Comparison of ENCODE assay signal across 8 cellular contexts in the genomic region with DNA sequence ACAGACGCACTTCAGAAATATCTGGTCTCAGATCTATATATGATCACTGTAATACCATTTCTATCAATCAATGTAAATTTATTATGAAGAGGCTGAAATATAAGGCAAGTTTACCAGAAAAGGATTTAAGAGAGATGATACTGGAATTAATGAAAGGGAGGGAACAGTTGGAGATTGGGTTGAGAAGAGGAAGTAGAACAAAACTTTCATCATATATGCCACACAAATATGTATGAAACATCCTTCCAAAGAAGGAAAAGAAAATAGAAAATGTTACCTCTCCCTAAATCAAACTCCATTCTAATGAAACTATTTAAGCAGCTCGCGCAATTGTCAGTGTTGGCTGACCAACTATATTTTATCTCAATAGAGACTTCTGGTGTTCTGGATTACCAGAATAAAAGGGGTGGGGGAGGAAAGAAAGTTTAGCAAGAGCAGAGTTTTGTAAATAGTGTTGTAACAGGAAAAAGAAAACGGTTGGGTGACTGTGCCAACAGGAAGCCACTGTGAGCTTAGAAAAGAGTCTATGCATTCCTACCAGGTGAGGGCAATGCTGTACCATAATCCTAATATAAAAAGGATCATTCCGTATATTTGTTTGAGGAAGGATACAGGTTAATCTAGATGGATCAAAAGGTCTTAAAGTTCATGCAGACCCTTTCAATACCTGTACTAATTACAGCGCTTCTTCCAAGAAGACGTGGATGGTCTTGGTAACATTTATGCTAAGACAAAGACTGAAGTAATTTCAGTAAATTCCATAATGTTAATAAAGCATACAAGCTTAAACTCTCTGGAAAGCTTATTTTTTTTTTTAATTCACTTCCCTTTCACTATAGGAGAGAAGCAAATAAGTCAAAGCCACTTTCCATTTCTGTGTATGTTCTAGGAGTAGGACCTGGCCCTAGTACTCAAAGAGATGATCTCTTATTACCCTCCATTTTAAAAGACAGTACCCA. TPM values are rescaled to one million over a fixed set of nuclear protein-coding genes. Genes with fewer than 3 reads are reported as not detected.
DNase-seq lines count a peak whose midpoint lies in the region; ATAC-seq, FAIRE-seq and TF ChIP-seq lines count a peak whose summit lies in the region.

No MANE protein-coding gene starts in this region.

- H3K4me3 Mint-ChIP-seq in mesothelial cell of epicardium = no peak overlapping the region

- DNase-seq in DMS153 (lab: John Stamatoyannopoulos, UW) = peak; percentile 21
- DNase-seq in HTR-8/SVneo (ENCODE audit: insufficient read length, low spot score) = peak; percentile 38
- DNase-seq in SIG-M5 (lab: John Stamatoyannopoulos, UW) = peak; percentile 97
- DNase-seq in dermis microvascular lymphatic vessel endothelial cell (ENCODE audit: low read depth in 2 of 2) = peak; percentile 87 to 89
- no peak for DNase-seq in mesothelial cell of epicardium (ENCODE audit: low spot score in 2 of 2, unreplicated experiment in 2 of 2)
- no peak for DNase-seq in globus pallidus (ENCODE audit: low spot score)

- H3K27me3 Mint-ChIP-seq in mesothelial cell of epicardium (ENCODE audit: low read depth) = no peaks in the 10 kb centered on the region

- no peak for ATAC-seq in GM18502 (IDR thresholded peaks at IDR 0.05; ENCODE audit: poor library complexity, unreplicated experiment)
- no peak for ATAC-seq in GM21528 (IDR thresholded peaks at IDR 0.05; ENCODE audit: low FRiP score, unreplicated experiment)

- no peak for FAIRE-seq in HTR-8/SVneo (lab: Jason Lieb, UNC)

- peaks cover 35% of the 10 kb centered on the region for H3K36me3 Mint-ChIP-seq in mesothelial cell of epicardium

- H3K27ac Mint-ChIP-seq in mesothelial cell of epicardium = peak overlapping the region; percentile 78

- H3K9me3 Mint-ChIP-seq in mesothelial cell of epicardium = peaks cover 27% of the 10 kb centered on the region

- H3K4me1 Mint-ChIP-seq in mesothelial cell of epicardium = peaks cover 5% of the 10 kb centered on the region

- TF ChIP-seq CTCF in mesothelial cell of epicardium (IDR thresholded peaks at IDR 0.05; ENCODE audit: unreplicated experiment) = no peak

RNA-seq across cellular contexts. Expression of gene LLPH, which starts 14.5 kb away (rescaled TPM):
- 1.9 TPM in 2 replicates for total RNA-seq in dermis microvascular lymphatic vessel endothelial cell
- 21.0 to 22.8 TPM (median 22.8 TPM) in 3 replicates for total RNA-seq in mesothelial cell of epicardium

RNA-seq across cellular contexts. Expression of gene TMBIM4, which starts 24.7 kb away (rescaled TPM):
- total RNA-seq in dermis microvascular lymphatic vessel endothelial cell = 60.2 and 79.5 TPM in 2 replicates
- 31.0 to 31.9 TPM (median 31.4 TPM) in 3 replicates for total RNA-seq in mesothelial cell of epicardium

RNA-seq across cellular contexts. Expression of gene IRAK3, which starts 43.9 kb away (rescaled TPM):
- total RNA-seq in dermis microvascular lymphatic vessel endothelial cell (9.5 and 14.5 TPM in 2 replicates), mesothelial cell of epicardium (1.5 to 2.2 TPM (median 1.9 TPM) in 3 replicates)

Comparison
In these comparisons a context has a peak if more than half of its experiments do, and no peak if none do; other contexts are left out.
1. DNase-seq: peak in DMS153 (single experiment), HTR-8/SVneo (single experiment), SIG-M5 (single experiment) and dermis microvascular lymphatic vessel endothelial cell (2 of 2); none in mesothelial cell of epicardium (0 of 2) and globus pallidus (single experiment).